In the genomic region with DNA sequence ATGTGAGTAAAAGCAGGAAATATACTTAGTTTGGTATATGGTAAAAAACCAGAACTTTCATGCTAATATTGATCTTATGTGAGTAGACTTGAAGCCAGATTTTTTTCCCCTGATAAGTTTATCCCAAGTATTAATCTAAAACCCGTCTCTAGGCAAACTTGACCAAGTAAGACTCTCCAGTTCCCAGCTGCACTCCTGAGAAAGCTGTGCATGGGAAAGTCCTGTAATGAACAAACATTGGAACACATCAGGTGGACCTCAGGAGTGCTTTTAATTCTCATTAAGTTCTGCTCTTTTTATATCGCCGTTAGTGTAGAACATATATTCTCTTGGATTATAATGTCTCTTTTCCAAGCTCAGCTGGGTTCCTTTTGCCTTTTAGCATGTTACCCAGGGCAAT, we compare ENCODE assay signal across 12 cellular contexts.
"Had no signal": no experiment of that assay in that cellular context is flagged by ENCODE, and none has a peak within 500 bp of the region (broad histone marks: within the 10 kb centered on the region; RNA-seq: fewer than 3 reads in every experiment).

No MANE protein-coding gene starts in this region.

- ATAC-seq: left colon; naive thymus-derived CD4-positive, alpha-beta T cell had no signal

- H3K9me3 Mint-ChIP-seq: naive thymus-derived CD4-positive, alpha-beta T cell; neural crest cell had no signal

- H3K4me3 Mint-ChIP-seq: naive thymus-derived CD4-positive, alpha-beta T cell; neural crest cell had no signal

- H3K27me3 Mint-ChIP-seq: naive thymus-derived CD4-positive, alpha-beta T cell had no signal

- DNase-seq: colonic mucosa; dermis blood vessel endothelial cell; foreskin melanocyte; head of caudate nucleus; left colon; naive thymus-derived CD4-positive, alpha-beta T cell; sigmoid colon; stimulated activated CD4-positive, alpha-beta T cell treated with anti-CD3 and anti-CD28 coated beads, Interleukin-2, amount 100 ng/mL, for 24 hours; stimulated activated CD4-positive, alpha-beta T cell treated with anti-CD3 and anti-CD28 coated beads, Interleukin-4, amount 100 ng/mL, for 4 hours; stimulated activated naive CD4-positive, alpha-beta T cell treated with Interleukin-2 at 50 U/mL for 16 hours; trophoblast cell had no signal
